1 cellular context compared by ENCODE assay signal in genomic region chr14:96796851-96797187, GRCh38.
TF ChIP-seq lines count a peak whose summit lies in the region.

No MANE protein-coding gene starts in this region.

TF ChIP-seq in HCT116, 20 proteins besides CTCF, POLR2A, EP300 and RAD21 (continued from another document):
- TF ChIP-seq, protein P1, sequence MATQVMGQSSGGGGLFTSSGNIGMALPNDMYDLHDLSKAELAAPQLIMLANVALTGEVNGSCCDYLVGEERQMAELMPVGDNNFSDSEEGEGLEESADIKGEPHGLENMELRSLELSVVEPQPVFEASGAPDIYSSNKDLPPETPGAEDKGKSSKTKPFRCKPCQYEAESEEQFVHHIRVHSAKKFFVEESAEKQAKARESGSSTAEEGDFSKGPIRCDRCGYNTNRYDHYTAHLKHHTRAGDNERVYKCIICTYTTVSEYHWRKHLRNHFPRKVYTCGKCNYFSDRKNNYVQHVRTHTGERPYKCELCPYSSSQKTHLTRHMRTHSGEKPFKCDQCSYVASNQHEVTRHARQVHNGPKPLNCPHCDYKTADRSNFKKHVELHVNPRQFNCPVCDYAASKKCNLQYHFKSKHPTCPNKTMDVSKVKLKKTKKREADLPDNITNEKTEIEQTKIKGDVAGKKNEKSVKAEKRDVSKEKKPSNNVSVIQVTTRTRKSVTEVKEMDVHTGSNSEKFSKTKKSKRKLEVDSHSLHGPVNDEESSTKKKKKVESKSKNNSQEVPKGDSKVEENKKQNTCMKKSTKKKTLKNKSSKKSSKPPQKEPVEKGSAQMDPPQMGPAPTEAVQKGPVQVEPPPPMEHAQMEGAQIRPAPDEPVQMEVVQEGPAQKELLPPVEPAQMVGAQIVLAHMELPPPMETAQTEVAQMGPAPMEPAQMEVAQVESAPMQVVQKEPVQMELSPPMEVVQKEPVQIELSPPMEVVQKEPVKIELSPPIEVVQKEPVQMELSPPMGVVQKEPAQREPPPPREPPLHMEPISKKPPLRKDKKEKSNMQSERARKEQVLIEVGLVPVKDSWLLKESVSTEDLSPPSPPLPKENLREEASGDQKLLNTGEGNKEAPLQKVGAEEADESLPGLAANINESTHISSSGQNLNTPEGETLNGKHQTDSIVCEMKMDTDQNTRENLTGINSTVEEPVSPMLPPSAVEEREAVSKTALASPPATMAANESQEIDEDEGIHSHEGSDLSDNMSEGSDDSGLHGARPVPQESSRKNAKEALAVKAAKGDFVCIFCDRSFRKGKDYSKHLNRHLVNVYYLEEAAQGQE (IDR thresholded peaks at IDR 0.05; ENCODE audit: low read depth) = no peak
- TF ChIP-seq ZNF274 (IDR thresholded peaks at IDR 0.05; ENCODE audit: low read depth, low read length) (no peak), ELF1 (IDR thresholded peaks at IDR 0.05; ENCODE audit: borderline replicate concordance, low read depth) (no peak), MAX (IDR thresholded peaks at IDR 0.05) (no peak), ATF3 (IDR thresholded peaks at IDR 0.05) (no peak), EGR1 (IDR thresholded peaks at IDR 0.05; ENCODE audit: low read depth) (no peak), POLR2AphosphoS5 (IDR thresholded peaks at IDR 0.05; ENCODE audit: low read depth, low read length) (no peak), TCF7L2 (IDR thresholded peaks at IDR 0.05; ENCODE audit: borderline replicate concordance, extremely low read depth, insufficient read depth, insufficient read length) (no peak), FOSL1 (IDR thresholded peaks at IDR 0.05; ENCODE audit: low read depth) (no peak)
